ENCODE assay signal across 8 cellular contexts in genomic region chr10:89702121-89702480, GRCh38. TPM values are rescaled to one million over a fixed set of nuclear protein-coding genes. Genes with fewer than 3 reads are reported as not detected.
DNase-seq lines count a peak whose midpoint lies in the region; ATAC-seq and TF ChIP-seq lines count a peak whose summit lies in the region.

No MANE protein-coding gene starts in this region.

- TF ChIP-seq CTCF in HEK293 (tag by site-specific recombination; IDR thresholded peaks at IDR 0.05) (no peak), VCaP (conservative IDR thresholded peaks at IDR 0.05) (no peak)

- H3K4me1 ChIP-seq in BLaER1 (peaks cover 45% of the 10 kb centered on the region), HEK293 (ENCODE audit: control insufficient read depth, insufficient read depth, low read length) (peaks cover 18% of the 10 kb centered on the region)

- H4K20me1 ChIP-seq in BLaER1 = no peaks in the 10 kb centered on the region

- H3K4me3 ChIP-seq in BLaER1 = peak overlapping the region; percentile 88
- peak overlapping the region; percentile 61 for H3K4me3 ChIP-seq in HEK293 (ENCODE audit: low read depth, low read length)

- no peaks in the 10 kb centered on the region for H3K9me3 ChIP-seq in BLaER1
- H3K9me3 ChIP-seq in HEK293 (ENCODE audit: control insufficient read depth, insufficient read depth, low read depth, low read length) = no peaks in the 10 kb centered on the region

- H3K4me2 ChIP-seq in BLaER1 = peak overlapping the region; percentile 93

- CTCF ChIA-PET in HEK293 (lab: Yijun Ruan, JAX) = no interaction called here

- POLR2A ChIA-PET in HEK293 (lab: Yijun Ruan, JAX) = interaction anchor here (1.3 to 2.1 kb wide), 6 partner anchors 14 to 110 kb away, joined by 3 to 61 read pairs (median 6); no protein-coding TSS in a partner anchor

- peak overlapping the region; percentile 86 for H3K9ac ChIP-seq in BLaER1

- no peaks in the 10 kb centered on the region for H3K27me3 ChIP-seq in BLaER1

- H3K36me3 ChIP-seq in BLaER1 (peaks cover 18% of the 10 kb centered on the region; the same call in 1 of the 2 replicates), HEK293 (ENCODE audit: control insufficient read depth in 2 of 2, insufficient read depth in 1 of 2, low read length in 2 of 2) (peaks cover 0 to 4% of the 10 kb centered on the region in 2 experiments; a peak in 1 of 3 replicates)

- DNase-seq in renal cortical epithelial cell (ENCODE audit: low read depth) (peak; percentile 28), KG1 (lab: John Stamatoyannopoulos, UW) (no peak), NCI-H1436 (lab: John Stamatoyannopoulos, UW) (no peak), middle frontal gyrus (ENCODE audit: extremely low spot score, low spot score) (no peak)

- H3K27ac ChIP-seq in BLaER1 = peak overlapping the region; percentile 82
- H3K27ac ChIP-seq in HEK293 (ENCODE audit: extremely low read depth, low read depth, low read length) = peak overlapping the region; percentile 88
- peak overlapping the region; percentile 83; the same call in 1 of the 2 replicates for H3K27ac ChIP-seq in VCaP

- ATAC-seq in esophagus mucosa = peak; percentile 9

TF ChIP-seq in HEK293, 187 proteins besides CTCF, POLR2A, EP300 and RAD21:
- TF ChIP-seq OSR2 (tag by site-specific recombination; IDR thresholded peaks at IDR 0.05) = 0 out of 2 replicates have a peak, but pooled peaks have one; percentile 2
- TF ChIP-seq ZNF335 (tag by site-specific recombination; conservative IDR thresholded peaks at IDR 0.05) = 0 out of 2 replicates have a peak, but pooled peaks have one; percentile 20
- TF ChIP-seq ZNF792 (tag by site-specific recombination; IDR thresholded peaks at IDR 0.05) = 0 out of 2 replicates have a peak, but pooled peaks have one; percentile 1
- no peak for TF ChIP-seq ZNF488 (tag by site-specific recombination; IDR thresholded peaks at IDR 0.05)

RNA-seq across cellular contexts. Expression of gene KIF20B, which starts 0.7 kb away (rescaled TPM):
- total RNA-seq in esophagus mucosa (21.0 TPM), renal cortical epithelial cell (5.4 and 10.6 TPM in 2 replicates)

RNA-seq across cellular contexts. Expression of gene PANK1, which starts 57.1 kb away (rescaled TPM):
- total RNA-seq in esophagus mucosa = 5.7 TPM
- total RNA-seq in renal cortical epithelial cell = 14.6 and 25.3 TPM in 2 replicates
